ENCODE assay signal across 18 cellular contexts in genomic region chr20:57743450-57744095, GRCh38. TPM values are rescaled to one million over a fixed set of nuclear protein-coding genes. Genes with fewer than 3 reads are reported as not detected.
A peak's percentile ranks its signal among the peaks of the same experiment; 100 is the strongest.
DNase-seq lines count a peak whose midpoint lies in the region; ATAC-seq, FAIRE-seq and TF ChIP-seq lines count a peak whose summit lies in the region.
"Had no signal": no experiment of that assay in that cellular context is flagged by ENCODE, and none has a peak within 500 bp of the region (broad histone marks: within the 10 kb centered on the region; RNA-seq: fewer than 3 reads in every experiment).

No MANE protein-coding gene starts in this region.

- no peaks in the 10 kb centered on the region for H3K9me2 ChIP-seq in hepatocyte (replicated peaks; ENCODE audit: insufficient read depth)

- H3K9me3 ChIP-seq in A549 = 0 out of 3 replicates have a peak, but pooled peaks cover 3% of the 10 kb centered on the region
- H3K9me3 ChIP-seq in parathyroid adenoma (ENCODE audit: control insufficient read depth, low read length) = no peaks in the 10 kb centered on the region
- H3K9me3 ChIP-seq in upper lobe of left lung = no peaks in the 10 kb centered on the region
- no peaks in the 10 kb centered on the region for H3K9me3 ChIP-seq in hepatocyte (ENCODE audit: low read depth)
- no peaks in the 10 kb centered on the region for H3K9me3 ChIP-seq in Peyer's patch

- FAIRE-seq in A549 (lab: Jason Lieb, UNC) = no peak
- FAIRE-seq: GM12891 had no signal

- TF ChIP-seq EP300 in A549 (IDR thresholded peaks at IDR 0.05) = no peak
- no peak for TF ChIP-seq EP300 in upper lobe of left lung (IDR thresholded peaks at IDR 0.05)

- H4K20me1 ChIP-seq in hepatocyte (ENCODE audit: insufficient read depth, poor library complexity, severe bottlenecking) = no peaks in the 10 kb centered on the region

- no peaks in the 10 kb centered on the region for H3K36me3 ChIP-seq in parathyroid adenoma (ENCODE audit: control insufficient read depth, insufficient read depth, low read length)
- H3K36me3 ChIP-seq in upper lobe of left lung = no peaks in the 10 kb centered on the region
- no peaks in the 10 kb centered on the region for H3K36me3 ChIP-seq in hepatocyte (replicated peaks; ENCODE audit: insufficient read depth, low read depth)
- H3K36me3 ChIP-seq in Peyer's patch = no peaks in the 10 kb centered on the region

- H3K4me3 ChIP-seq in A549 (no peak overlapping the region), LNCaP clone FGC (ENCODE audit: low read depth, low read length) (no peak overlapping the region), parathyroid adenoma (ENCODE audit: low read depth, low read length) (no peak overlapping the region), upper lobe of left lung (no peak overlapping the region), hepatocyte (no peak overlapping the region), Peyer's patch (no peak overlapping the region)
- H3K4me3 ChIP-seq: GM23248 had no signal

- peak in 1 of 2 experiments; percentile 12; a peak in 1 of 6 replicates for ATAC-seq in A549
- ATAC-seq in upper lobe of left lung (ENCODE audit: low FRiP score in 2 of 2) = no peak
- ATAC-seq: Panc1 had no signal

- H3K9ac ChIP-seq in parathyroid adenoma = no peak overlapping the region
- H3K9ac ChIP-seq: GM23248 had no signal

- H3K4me1 ChIP-seq in A549 (peaks cover 59% of the 10 kb centered on the region), parathyroid adenoma (peaks cover 6% of the 10 kb centered on the region), upper lobe of left lung (peaks cover 10 to 16% (median 11%) of the 10 kb centered on the region in 4 donors), hepatocyte (ENCODE audit: insufficient read depth) (peaks cover 14% of the 10 kb centered on the region), Peyer's patch (peaks cover 0 to 12% (median 0%) of the 10 kb centered on the region in 4 donors)

- TF ChIP-seq CTCF in A549 (IDR thresholded peaks at IDR 0.05) (no peak), LNCaP clone FGC (IDR thresholded peaks at IDR 0.05; ENCODE audit: control insufficient read depth, extremely low read depth, insufficient read depth) (no peak), VCaP (conservative IDR thresholded peaks at IDR 0.05) (no peak), parathyroid adenoma (IDR thresholded peaks at IDR 0.05) (no peak), upper lobe of left lung (IDR thresholded peaks at IDR 0.05) (no peak), hepatocyte (IDR thresholded peaks at IDR 0.05; ENCODE audit: poor library complexity) (no peak), Peyer's patch (IDR thresholded peaks at IDR 0.05) (no peak)

- TF ChIP-seq RAD21 in A549 (conservative IDR thresholded peaks at IDR 0.05 in 1 of 2, IDR thresholded peaks at IDR 0.05 in 1 of 2) = no peak

- no peak for TF ChIP-seq POLR2A in A549 (IDR thresholded peaks at IDR 0.05; ENCODE audit: low read length)
- TF ChIP-seq POLR2A in upper lobe of left lung (IDR thresholded peaks at IDR 0.05) = no peak
- TF ChIP-seq POLR2A in Peyer's patch (IDR thresholded peaks at IDR 0.05) = no peak

- no peaks in the 10 kb centered on the region for H3K27me3 ChIP-seq in parathyroid adenoma (ENCODE audit: control insufficient read depth, insufficient read depth, low read length)
- H3K27me3 ChIP-seq in upper lobe of left lung = no peaks in the 10 kb centered on the region
- no peaks in the 10 kb centered on the region for H3K27me3 ChIP-seq in hepatocyte
- no peaks in the 10 kb centered on the region for H3K27me3 ChIP-seq in Peyer's patch

- CTCF ChIA-PET in A549 (lab: Yijun Ruan, JAX) = interaction anchor here (0.9 to 1.5 kb wide), 6 partner anchors 10 to 466 kb away, joined by 3 to 7 read pairs (median 4); no protein-coding TSS in a partner anchor

- POLR2A ChIA-PET in A549 (lab: Yijun Ruan, JAX) = no interaction called here

- 61% methylated on average over 10 of the region's 10 CpGs for WGBS in A549 (ENCODE audit: missing lambda C conversion rate)
- 85 to 88% methylated on average over 10 of the region's 10 CpGs for WGBS in upper lobe of left lung, 2 donors
- WGBS in hepatocyte (ENCODE audit: low lambda C conversion rate, missing lambda C conversion rate) = 70% methylated on average over 10 of the region's 10 CpGs

- H2AFZ ChIP-seq in parathyroid adenoma (no peak overlapping the region), hepatocyte (no peak overlapping the region)
- H2AFZ ChIP-seq: GM23248 had no signal

- peak overlapping the region; percentile 50 to 98 for H3K27ac ChIP-seq in A549
- peak overlapping the region; percentile 6; the same call in 1 of the 2 replicates for H3K27ac ChIP-seq in VCaP
- H3K27ac ChIP-seq in parathyroid adenoma = no peak overlapping the region
- H3K27ac ChIP-seq in upper lobe of left lung = no peak overlapping the region
- no peak overlapping the region for H3K27ac ChIP-seq in hepatocyte
- H3K27ac ChIP-seq in Peyer's patch = no peak overlapping the region
- H3K27ac ChIP-seq: C4-2B, GM23248 had no signal

- H3K79me2 ChIP-seq in parathyroid adenoma (no peaks in the 10 kb centered on the region), hepatocyte (no peaks in the 10 kb centered on the region)

- peak overlapping the region; percentile 18; the same call in 2 of the 3 replicates for H3K4me2 ChIP-seq in A549
- peak overlapping the region; percentile 22 for H3K4me2 ChIP-seq in parathyroid adenoma (ENCODE audit: low read length)
- no peak overlapping the region for H3K4me2 ChIP-seq in hepatocyte

- DNase-seq in A549 (ENCODE audit: low read depth in 1 of 2, low spot score in 1 of 2) (peak in 1 of 2 experiments; percentile 76), LNCaP clone FGC (ENCODE audit: low read depth) (peak; percentile 79), upper lobe of left lung (no peak), hepatocyte (ENCODE audit: low spot score) (no peak), Peyer's patch (no peak)
- DNase-seq in stimulated activated CD8-positive, alpha-beta memory T cell treated with anti-CD3 and anti-CD28 coated beads, Interleukin-4, amount 100 ng/mL, for 48 hours = no peak
- DNase-seq: DMS 273 treated with DMSO at 0.1 percent for 48 hours, GF-D8, GM23248, HCEC 1CT, NCI-H1417, NCI-H2081, SHP77 treated with DMSO at 0.1 percent for 48 hours had no signal

TF ChIP-seq in A549, 52 proteins besides CTCF, POLR2A, EP300 and RAD21:
- TF ChIP-seq ZSCAN20 (CRISPR knock-in tag; IDR thresholded peaks at IDR 0.05) = no peak
- TF ChIP-seq MAX (IDR thresholded peaks at IDR 0.05) = peak; percentile 25; the same call in 1 of the 2 replicates
- peak; percentile 48; the same call in 1 of the 2 replicates for TF ChIP-seq GATA3 (IDR thresholded peaks at IDR 0.05; ENCODE audit: borderline replicate concordance)

RNA-seq across cellular contexts. Expression of gene PMEPA1, which starts 33.8 kb away (rescaled TPM):
- polyA plus RNA-seq in A549 (2011; rRNA removed) (131 and 150 TPM in 2 replicates), A549 (2017; fragmentation: RNase III; extraction: RNeasy Plus Mini Kit Qiagen cat#74134 plus additional on column Dnase treatment) (114 to 152 TPM (median 147 TPM) in 3 replicates), hepatocyte (34.1 and 40.3 TPM in 2 replicates)
- polyA plus RNA-seq in A549 (2012; cell fraction: cytosol; rRNA removed) = 145 and 229 TPM in 2 replicates
- 263 and 339 TPM in 2 replicates for polyA plus RNA-seq in A549 (2012; cell fraction: nucleus; rRNA removed)
- 151 and 188 TPM in 2 replicates for polyA minus RNA-seq in A549 (2011; rRNA and poly(A)+ RNA removed)
- total RNA-seq in upper lobe of left lung (10 to 100 TPM in 5 of 6 donors, 1 to 10 TPM in 1; 2.1 to 60.9 (median 17.6) TPM), hepatocyte (6.8 and 9.2 TPM in 2 replicates), Peyer's patch (1 to 10 TPM; 3.3 to 5.5 (median 4.6) TPM)

Comparison
In these comparisons a context has a peak if more than half of its experiments do, and no peak if none do; other contexts are left out.
1. H3K27ac ChIP-seq: peak in A549 (2 of 2) and VCaP (single experiment); none in parathyroid adenoma (single experiment), upper lobe of left lung (0 of 4), hepatocyte (single experiment) and Peyer's patch (0 of 4).